ENCODE assay signal across 25 cellular contexts in genomic region chr18:35653392-35653791, GRCh38.
"Had no signal": no experiment of that assay in that cellular context is flagged by ENCODE, and none has a peak within 500 bp of the region (broad histone marks: within the 10 kb centered on the region; RNA-seq: fewer than 3 reads in every experiment).

No MANE protein-coding gene starts in this region.

- H3K27ac Mint-ChIP-seq: immature natural killer cell; naive thymus-derived CD8-positive, alpha-beta T cell; nephron; neural progenitor cell; stimulated activated effector memory CD8-positive, alpha-beta T cell treated with anti-CD3 and anti-CD28 coated beads, Interleukin-12 subunit alpha, Interleukin-12 subunit beta, amount 100 ng/mL, for 72 hours; stimulated activated naive CD8-positive, alpha-beta T cell treated with anti-CD3 and anti-CD28 coated beads, Interleukin-15, Interleukin-2, amounts not matched to agents 100 ng/mL and 50 ng/mL, for 24 hours had no signal

- H3K36me3 Mint-ChIP-seq: immature natural killer cell; stimulated activated effector memory CD8-positive, alpha-beta T cell treated with anti-CD3 and anti-CD28 coated beads, Interleukin-12 subunit alpha, Interleukin-12 subunit beta, amount 100 ng/mL, for 72 hours had no signal

- H3K9me3 Mint-ChIP-seq: immature natural killer cell; stimulated activated effector memory CD8-positive, alpha-beta T cell treated with anti-CD3 and anti-CD28 coated beads, Interleukin-12 subunit alpha, Interleukin-12 subunit beta, amount 100 ng/mL, for 72 hours had no signal

- H3K36me3 ChIP-seq: lower lobe of right lung, neural progenitor cell, neutrophil, right atrium auricular region, right lobe of liver, thoracic aorta, tibial artery had no signal

- H3K27me3 ChIP-seq: left lung, neural progenitor cell, neutrophil, right atrium auricular region, right lobe of liver, suprapubic skin, tibial artery, upper lobe of right lung had no signal

- H3K27ac ChIP-seq: left lung, lower lobe of right lung, neural progenitor cell, neutrophil, parathyroid adenoma, right atrium auricular region, right lobe of liver, suprapubic skin, thoracic aorta, tibial artery, upper lobe of right lung had no signal

- H3K9me3 ChIP-seq: lower lobe of right lung, neutrophil, right lobe of liver had no signal

- ATAC-seq: left colon; left lung; lower lobe of right lung; naive thymus-derived CD8-positive, alpha-beta T cell; stimulated activated effector memory CD8-positive, alpha-beta T cell treated with anti-CD3 and anti-CD28 coated beads, Interleukin-12 subunit alpha, Interleukin-12 subunit beta, amount 100 ng/mL, for 72 hours; upper lobe of right lung had no signal

- H3K27me3 Mint-ChIP-seq: naive thymus-derived CD8-positive, alpha-beta T cell; stimulated activated naive CD8-positive, alpha-beta T cell treated with anti-CD3 and anti-CD28 coated beads, Interleukin-15, Interleukin-2, amounts not matched to agents 100 ng/mL and 50 ng/mL, for 24 hours had no signal

- H3K4me1 ChIP-seq: right atrium auricular region, right lobe of liver had no signal

- DNase-seq: hypothalamus; immature natural killer cell; kidney; left colon; left lung; lower lobe of right lung; mammary epithelial cell; mesenchymal stem cell; naive thymus-derived CD8-positive, alpha-beta T cell; occipital lobe; right lobe of liver; stimulated activated CD4-positive, alpha-beta T cell treated with anti-CD3 and anti-CD28 coated beads, Interleukin-4, amount 100 ng/mL, for 24 hours; stimulated activated naive CD4-positive, alpha-beta T cell; tibial artery; trophoblast cell; upper lobe of right lung had no signal

- H3K4me3 Mint-ChIP-seq: immature natural killer cell; naive thymus-derived CD8-positive, alpha-beta T cell; nephron; neural progenitor cell; stimulated activated effector memory CD8-positive, alpha-beta T cell treated with anti-CD3 and anti-CD28 coated beads, Interleukin-12 subunit alpha, Interleukin-12 subunit beta, amount 100 ng/mL, for 72 hours; stimulated activated naive CD8-positive, alpha-beta T cell treated with anti-CD3 and anti-CD28 coated beads, Interleukin-15, Interleukin-2, amounts not matched to agents 100 ng/mL and 50 ng/mL, for 24 hours had no signal

- H3K4me1 Mint-ChIP-seq: nephron had no signal

- H3K4me3 ChIP-seq: left lung, lower lobe of right lung, neural progenitor cell, right atrium auricular region, right lobe of liver, suprapubic skin, thoracic aorta, tibial artery, upper lobe of right lung had no signal
